1 cellular context compared by ENCODE assay signal in the genomic region with DNA sequence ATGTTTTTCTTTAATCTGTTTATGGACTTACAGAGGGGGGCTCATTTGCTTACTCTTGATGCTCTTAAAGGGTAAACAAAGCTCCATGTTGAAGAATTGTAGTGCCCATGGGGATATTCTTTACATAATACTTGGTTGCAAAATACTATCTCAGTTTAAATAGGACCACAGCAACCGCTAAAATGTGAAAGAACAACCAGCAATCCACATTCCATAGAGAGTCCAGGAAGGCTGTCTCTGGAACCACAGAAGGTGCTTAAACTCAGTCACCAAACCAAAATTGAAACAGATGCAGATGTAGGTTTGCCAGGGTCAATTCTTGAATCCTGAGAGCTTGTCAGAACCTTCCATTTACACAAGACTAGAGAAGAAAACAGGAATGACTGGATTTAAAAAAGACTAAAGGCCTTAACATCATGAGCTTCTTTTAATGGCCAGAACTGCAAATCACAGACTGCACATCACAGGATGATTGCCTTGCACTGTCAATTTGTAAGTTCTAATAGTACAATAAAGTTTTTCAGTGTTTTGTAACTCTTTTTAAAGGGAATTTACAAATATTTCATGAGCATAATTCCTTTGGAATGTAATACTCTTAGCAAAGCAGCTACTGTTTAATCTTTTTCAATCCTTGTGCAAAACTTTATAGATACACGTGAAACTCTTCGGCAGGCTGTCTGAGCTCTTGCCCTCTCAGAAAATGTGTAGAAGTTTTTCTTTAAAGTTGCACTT.
TF ChIP-seq lines count a peak whose summit lies in the region.

No MANE protein-coding gene starts in this region.

TF ChIP-seq in GM12878, 131 proteins besides CTCF, POLR2A, EP300 and RAD21 (continued from another document):
- TF ChIP-seq, protein P1, sequence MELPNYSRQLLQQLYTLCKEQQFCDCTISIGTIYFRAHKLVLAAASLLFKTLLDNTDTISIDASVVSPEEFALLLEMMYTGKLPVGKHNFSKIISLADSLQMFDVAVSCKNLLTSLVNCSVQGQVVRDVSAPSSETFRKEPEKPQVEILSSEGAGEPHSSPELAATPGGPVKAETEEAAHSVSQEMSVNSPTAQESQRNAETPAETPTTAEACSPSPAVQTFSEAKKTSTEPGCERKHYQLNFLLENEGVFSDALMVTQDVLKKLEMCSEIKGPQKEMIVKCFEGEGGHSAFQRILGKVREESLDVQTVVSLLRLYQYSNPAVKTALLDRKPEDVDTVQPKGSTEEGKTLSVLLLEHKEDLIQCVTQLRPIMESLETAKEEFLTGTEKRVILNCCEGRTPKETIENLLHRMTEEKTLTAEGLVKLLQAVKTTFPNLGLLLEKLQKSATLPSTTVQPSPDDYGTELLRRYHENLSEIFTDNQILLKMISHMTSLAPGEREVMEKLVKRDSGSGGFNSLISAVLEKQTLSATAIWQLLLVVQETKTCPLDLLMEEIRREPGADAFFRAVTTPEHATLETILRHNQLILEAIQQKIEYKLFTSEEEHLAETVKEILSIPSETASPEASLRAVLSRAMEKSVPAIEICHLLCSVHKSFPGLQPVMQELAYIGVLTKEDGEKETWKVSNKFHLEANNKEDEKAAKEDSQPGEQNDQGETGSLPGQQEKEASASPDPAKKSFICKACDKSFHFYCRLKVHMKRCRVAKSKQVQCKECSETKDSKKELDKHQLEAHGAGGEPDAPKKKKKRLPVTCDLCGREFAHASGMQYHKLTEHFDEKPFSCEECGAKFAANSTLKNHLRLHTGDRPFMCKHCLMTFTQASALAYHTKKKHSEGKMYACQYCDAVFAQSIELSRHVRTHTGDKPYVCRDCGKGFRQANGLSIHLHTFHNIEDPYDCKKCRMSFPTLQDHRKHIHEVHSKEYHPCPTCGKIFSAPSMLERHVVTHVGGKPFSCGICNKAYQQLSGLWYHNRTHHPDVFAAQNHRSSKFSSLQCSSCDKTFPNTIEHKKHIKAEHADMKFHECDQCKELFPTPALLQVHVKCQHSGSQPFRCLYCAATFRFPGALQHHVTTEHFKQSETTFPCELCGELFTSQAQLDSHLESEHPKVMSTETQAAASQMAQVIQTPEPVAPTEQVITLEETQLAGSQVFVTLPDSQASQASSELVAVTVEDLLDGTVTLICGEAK (IDR thresholded peaks at IDR 0.05; ENCODE audit: borderline replicate concordance), result 0 out of 2 replicates have a peak, but pooled peaks have one; percentile 27
TF ChIP-seq in GM12878: peak in this region for 1.
